ENCODE assay signal across 16 cellular contexts in genomic region chr6:131877999-131878789, GRCh38.
"Had no signal": no experiment of that assay in that cellular context is flagged by ENCODE, and none has a peak within 500 bp of the region (broad histone marks: within the 10 kb centered on the region; RNA-seq: fewer than 3 reads in every experiment).

No MANE protein-coding gene starts in this region.

- DNase-seq: activated CD4-positive, alpha-beta T cell treated with anti-CD3 and anti-CD28 coated beads for 1 hour; activated CD4-positive, alpha-beta T cell treated with anti-CD3 and anti-CD28 coated beads, Interleukin-2, amount 50 U/mL, for 48 hours; activated naive CD4-positive, alpha-beta T cell treated with anti-CD3 and anti-CD28 coated beads, Interleukin-2, amount 50 U/mL, for 16 hours; activated T-cell treated with anti-CD3 and anti-CD28 coated beads, Interleukin-2, amount 50 U/mL, for 24 hours; amniotic stem cell; cerebellar nuclear complex; effector memory CD4-positive, alpha-beta T cell; heart right ventricle; left colon; mucosa of descending colon; naive thymus-derived CD4-positive, alpha-beta T cell; T-cell; T1000 had no signal

- H3K36me3 ChIP-seq: pancreas had no signal

- H3K9me3 ChIP-seq: gastroesophageal sphincter, heart right ventricle, mucosa of descending colon, pancreas had no signal

- H3K27me3 ChIP-seq: gastroesophageal sphincter, heart right ventricle, pancreas had no signal

- ATAC-seq: gastroesophageal sphincter; heart right ventricle; left colon; mucosa of descending colon; naive thymus-derived CD4-positive, alpha-beta T cell; pancreas; stimulated activated effector memory CD8-positive, alpha-beta T cell treated with anti-CD3 and anti-CD28 coated beads, Interleukin-12 subunit alpha, Interleukin-12 subunit beta, amount 100 ng/mL, for 72 hours; T-cell had no signal

- H3K4me3 ChIP-seq: gastroesophageal sphincter, heart right ventricle, mucosa of descending colon, pancreas had no signal

- H3K27ac ChIP-seq: gastroesophageal sphincter, heart right ventricle, pancreas had no signal

- H3K4me1 ChIP-seq: gastroesophageal sphincter, heart right ventricle had no signal
